Comparison of ENCODE assay signal across 8 cellular contexts in the genomic region with DNA sequence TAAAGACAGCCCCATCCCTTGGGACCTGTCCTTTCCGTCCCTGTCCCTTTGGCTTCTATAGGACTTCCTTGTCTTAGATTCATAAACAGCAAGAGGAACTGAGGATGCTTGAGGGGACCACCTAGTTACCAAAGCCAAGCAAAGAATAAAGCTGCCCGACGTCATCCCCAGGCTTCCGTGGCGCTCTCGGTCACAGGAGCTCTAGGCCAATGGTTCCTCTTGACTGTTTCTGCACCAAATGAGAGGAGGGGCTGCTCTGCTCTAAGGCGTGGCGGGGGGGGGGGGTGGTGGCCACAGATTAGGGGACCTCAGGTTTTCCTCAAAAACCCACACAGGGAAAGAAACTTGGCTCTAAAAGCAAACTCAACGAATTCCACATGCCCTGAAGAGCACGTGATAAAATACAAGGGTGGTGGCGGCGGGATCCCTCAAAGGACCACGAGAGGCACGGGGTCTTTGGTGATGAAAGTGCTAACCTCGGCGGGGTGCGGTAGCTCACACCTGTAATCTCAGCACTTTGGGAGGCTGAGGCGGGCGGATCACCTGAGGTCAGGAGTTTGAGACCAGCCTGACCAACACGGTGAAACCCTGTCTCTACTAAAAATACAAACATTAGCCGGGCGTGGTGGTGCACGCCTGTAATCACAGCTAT. TPM values are rescaled to one million over a fixed set of nuclear protein-coding genes. Genes with fewer than 3 reads are reported as not detected.
DNase-seq lines count a peak whose midpoint lies in the region; ATAC-seq, FAIRE-seq and TF ChIP-seq lines count a peak whose summit lies in the region.

No MANE protein-coding gene starts in this region.

- no peaks in the 10 kb centered on the region for H3K9me3 ChIP-seq in HepG2 (ENCODE audit: low read length)

- FAIRE-seq in HepG2 (lab: Jason Lieb, UNC), result no peak

- H4K20me1 ChIP-seq in HepG2 (ENCODE audit: insufficient read depth, low read length), result no peaks in the 10 kb centered on the region

- H3K4me3 ChIP-seq in HepG2 (replicated peaks in 1 of 3; ENCODE audit: insufficient read depth in 1 of 3, low read depth in 2 of 3, low read length in 3 of 3), result no peak overlapping the region

- H3K4me1 ChIP-seq in HepG2 (ENCODE audit: insufficient read depth, low read length), result peaks cover 22% of the 10 kb centered on the region

- no peak overlapping the region for H2AFZ ChIP-seq in HepG2 (ENCODE audit: low read length)

- CTCF ChIA-PET in activated CD8-positive, alpha-beta memory T cell treated with anti-CD3 and anti-CD28 coated beads, Interleukin-2, amount 10 ng/mL, durations not matched to agents 7 days and 5 days (lab: Charles Lee), result interaction anchor here (0.6 to 5.5 kb wide), 10 partner anchors 24 to 165 kb away, joined by 3 to 110 read pairs (median 4); partner anchors contain the start of genes FNBP1 and GPR107
- CTCF ChIA-PET in HepG2 (lab: Yijun Ruan, JAX; ENCODE audit: low intra/inter-chr PET ratio, low total read pairs), result no interaction called here

- POLR2A ChIA-PET in HepG2 (lab: Yijun Ruan, JAX), result no interaction called here

- peak overlapping the region; percentile 92 for H3K4me3 Mint-ChIP-seq in activated CD8-positive, alpha-beta memory T cell treated with anti-CD3 and anti-CD28 coated beads, Interleukin-2, amount 10 ng/mL, durations not matched to agents 7 days and 5 days
- peak overlapping the region; percentile 92 for H3K4me3 Mint-ChIP-seq in activated naive CD8-positive, alpha-beta T cell treated with anti-CD3 and anti-CD28 coated beads for 36 hours
- peak overlapping the region; percentile 90 for H3K4me3 Mint-ChIP-seq in stimulated activated memory B cell treated with anti-CD40 and anti-IgM and Interleukin-4, amounts not matched to agents 10 μg/mL and 1 μg/mL and 100 μg/mL, for 72 hours

- no peak for TF ChIP-seq CTCF in HepG2 (CRISPR knock-in tag; IDR thresholded peaks at IDR 0.05)

- H3K27me3 Mint-ChIP-seq in activated CD8-positive, alpha-beta memory T cell treated with anti-CD3 and anti-CD28 coated beads, Interleukin-2, amount 10 ng/mL, durations not matched to agents 7 days and 5 days, result no peaks in the 10 kb centered on the region
- H3K27me3 Mint-ChIP-seq in activated naive CD8-positive, alpha-beta T cell treated with anti-CD3 and anti-CD28 coated beads for 36 hours, result peaks cover 3% of the 10 kb centered on the region
- no peaks in the 10 kb centered on the region for H3K27me3 Mint-ChIP-seq in stimulated activated memory B cell treated with anti-CD40 and anti-IgM and Interleukin-4, amounts not matched to agents 10 μg/mL and 1 μg/mL and 100 μg/mL, for 72 hours

- no peaks in the 10 kb centered on the region; a peak in 1 of 5 replicates for H3K27me3 ChIP-seq in HepG2 (ENCODE audit: control insufficient read depth in 1 of 2, insufficient read depth in 2 of 2, low read length in 2 of 2)

- no peak for TF ChIP-seq RAD21 in HepG2 (CRISPR knock-in tag; IDR thresholded peaks at IDR 0.05)

- peak; percentile 77 for DNase-seq in activated CD8-positive, alpha-beta memory T cell treated with anti-CD3 and anti-CD28 coated beads, Interleukin-2, amount 10 ng/mL, durations not matched to agents 7 days and 5 days
- DNase-seq in activated CD8-positive, alpha-beta memory T cell treated with anti-CD3 and anti-CD28 coated beads for 24 hours, result no peak
- DNase-seq in activated naive CD8-positive, alpha-beta T cell treated with anti-CD3 and anti-CD28 coated beads for 36 hours, result peak; percentile 53
- DNase-seq in HepG2 (ENCODE audit: low spot score) (no peak), glomerular visceral epithelial cell (ENCODE audit: extremely low spot score) (no peak)

- intact Hi-C loops in HepG2 (cut with micrococcal nuclease; ENCODE audit: unreplicated experiment), result loop anchor here (5.0 kb wide), 1 partner anchor 208 kb away; no protein-coding TSS in a partner anchor

- peak overlapping the region; percentile 98 for H3K27ac Mint-ChIP-seq in activated CD8-positive, alpha-beta memory T cell treated with anti-CD3 and anti-CD28 coated beads, Interleukin-2, amount 10 ng/mL, durations not matched to agents 7 days and 5 days
- H3K27ac Mint-ChIP-seq in activated naive CD8-positive, alpha-beta T cell treated with anti-CD3 and anti-CD28 coated beads for 36 hours, result peak overlapping the region; percentile 100
- H3K27ac Mint-ChIP-seq in stimulated activated memory B cell treated with anti-CD40 and anti-IgM and Interleukin-4, amounts not matched to agents 10 μg/mL and 1 μg/mL and 100 μg/mL, for 72 hours, result peak overlapping the region; percentile 97

- TF ChIP-seq POLR2A in HepG2 (IDR thresholded peaks at IDR 0.05; ENCODE audit: insufficient read depth in 1 of 2, low read depth in 2 of 2, low read length in 2 of 2), result no peak

- peak; percentile 3 for ATAC-seq in activated CD8-positive, alpha-beta memory T cell treated with anti-CD3 and anti-CD28 coated beads, Interleukin-2, amount 10 ng/mL, durations not matched to agents 7 days and 5 days
- ATAC-seq in HG03439 (IDR thresholded peaks at IDR 0.05; ENCODE audit: unreplicated experiment), result peak; percentile 6
- ATAC-seq in stimulated activated memory B cell treated with anti-CD40 and anti-IgM and Interleukin-4, amounts not matched to agents 10 μg/mL and 1 μg/mL and 100 μg/mL, for 72 hours, result peak; percentile 44
- no peak for ATAC-seq in GM21717 (IDR thresholded peaks at IDR 0.05; ENCODE audit: unreplicated experiment)
- no peak for ATAC-seq in HepG2

- H3K36me3 Mint-ChIP-seq in activated CD8-positive, alpha-beta memory T cell treated with anti-CD3 and anti-CD28 coated beads, Interleukin-2, amount 10 ng/mL, durations not matched to agents 7 days and 5 days, result peaks cover 39% of the 10 kb centered on the region
- peaks cover 70% of the 10 kb centered on the region for H3K36me3 Mint-ChIP-seq in activated naive CD8-positive, alpha-beta T cell treated with anti-CD3 and anti-CD28 coated beads for 36 hours
- H3K36me3 Mint-ChIP-seq in stimulated activated memory B cell treated with anti-CD40 and anti-IgM and Interleukin-4, amounts not matched to agents 10 μg/mL and 1 μg/mL and 100 μg/mL, for 72 hours, result peaks cover 58% of the 10 kb centered on the region

- in situ Hi-C loops in HepG2 (cut with HindIII; ENCODE audit: extremely low pct_ligation_motif_present, low pct_unique_long_range_greater_than_20kb), result loop anchor here (5.0 to 10.0 kb wide), 2 partner anchors 153 to 216 kb away; partner anchors contain the start of gene FNBP1

- WGBS in HepG2 (ENCODE audit: low lambda C conversion rate), result 93% methylated on average over 23 of the region's 23 CpGs

- no peaks in the 10 kb centered on the region for H3K79me2 ChIP-seq in HepG2 (ENCODE audit: insufficient read depth, low read length)

- H3K4me2 ChIP-seq in HepG2 (ENCODE audit: low read depth, low read length), result no peak overlapping the region

- peaks cover 4% of the 10 kb centered on the region in 2 experiments; a peak in 2 of 5 replicates for H3K36me3 ChIP-seq in HepG2 (replicated peaks in 1 of 2; ENCODE audit: control insufficient read depth in 1 of 2, insufficient read depth in 2 of 2, low read length in 2 of 2)

- TF ChIP-seq EP300 in HepG2 (IDR thresholded peaks at IDR 0.05; ENCODE audit: low read depth in 2 of 2, low read length in 2 of 2) (no peak), HepG2 (CRISPR knock-in tag; IDR thresholded peaks at IDR 0.05; ENCODE audit: borderline replicate concordance) (no peak)

- H3K4me1 Mint-ChIP-seq in activated CD8-positive, alpha-beta memory T cell treated with anti-CD3 and anti-CD28 coated beads, Interleukin-2, amount 10 ng/mL, durations not matched to agents 7 days and 5 days, result peaks cover 75% of the 10 kb centered on the region
- H3K4me1 Mint-ChIP-seq in activated naive CD8-positive, alpha-beta T cell treated with anti-CD3 and anti-CD28 coated beads for 36 hours, result peaks cover 74% of the 10 kb centered on the region
- H3K4me1 Mint-ChIP-seq in stimulated activated memory B cell treated with anti-CD40 and anti-IgM and Interleukin-4, amounts not matched to agents 10 μg/mL and 1 μg/mL and 100 μg/mL, for 72 hours, result peaks cover 94% of the 10 kb centered on the region

- H3K27ac ChIP-seq in HepG2 (ENCODE audit: extremely low read length, insufficient read depth, low read length), result no peak overlapping the region

- no TSS peak for BruUV-seq in HepG2 (replicated peaks; lab: Mats Ljungman, UMichigan)

- no peaks in the 10 kb centered on the region for H3K9me3 Mint-ChIP-seq in activated CD8-positive, alpha-beta memory T cell treated with anti-CD3 and anti-CD28 coated beads, Interleukin-2, amount 10 ng/mL, durations not matched to agents 7 days and 5 days (ENCODE audit: low read depth)
- peaks cover 4% of the 10 kb centered on the region for H3K9me3 Mint-ChIP-seq in activated naive CD8-positive, alpha-beta T cell treated with anti-CD3 and anti-CD28 coated beads for 36 hours
- peaks cover 3% of the 10 kb centered on the region for H3K9me3 Mint-ChIP-seq in stimulated activated memory B cell treated with anti-CD40 and anti-IgM and Interleukin-4, amounts not matched to agents 10 μg/mL and 1 μg/mL and 100 μg/mL, for 72 hours

- no peak overlapping the region for H3K9ac ChIP-seq in HepG2 (ENCODE audit: insufficient read depth, low read depth, low read length)

RNA-seq across cellular contexts. Expression of gene USP20, which starts 53.7 kb away (rescaled TPM):
- total RNA-seq in activated CD8-positive, alpha-beta memory T cell treated with anti-CD3 and anti-CD28 coated beads, Interleukin-2, amount 10 ng/mL, durations not matched to agents 7 days and 5 days, result 100 to 1,000 TPM; 114 to 155 TPM
- total RNA-seq in activated naive CD8-positive, alpha-beta T cell treated with anti-CD3 and anti-CD28 coated beads for 36 hours, result 10 to 100 TPM; 51.1 to 55.4 TPM
- 2.9 and 4.4 TPM in 2 replicates for total RNA-seq in HepG2 (2016; rRNA removed; fragmentation: Illumina TruSeq; extraction: Trizol)
- total RNA-seq in HepG2 (2016; cell fraction: cytosol; rRNA removed; fragmentation: Illumina TruSeq; extraction: Trizol; ENCODE audit: low read depth), result 0.51 and 1.3 TPM in 2 replicates
- total RNA-seq in HepG2 (2016; cell fraction: insoluble cytoplasmic fraction; rRNA removed; fragmentation: Illumina TruSeq; extraction: Trizol), result 3.8 and 5.0 TPM in 2 replicates
- total RNA-seq in HepG2 (2016; cell fraction: membrane; rRNA removed; fragmentation: Illumina TruSeq; extraction: Trizol), result 1.9 and 2.3 TPM in 2 replicates
- total RNA-seq in HepG2 (2016; cell fraction: nucleus; rRNA removed; fragmentation: Illumina TruSeq; extraction: Trizol), result 5.5 TPM in 2 replicates
- polyA plus RNA-seq in HepG2 (2011; rRNA removed), result 5.9 and 8.7 TPM in 2 replicates
- 4.0 and 5.7 TPM in 2 replicates for polyA plus RNA-seq in HepG2 (2011; cell fraction: cytosol; rRNA removed)
- 64.1 and 76.1 TPM in 2 replicates for polyA plus RNA-seq in HepG2 (2011; cell fraction: nucleus; rRNA removed)
- 7.5 and 8.7 TPM in 2 replicates for polyA plus RNA-seq in HepG2 (2012)
- 0.70 and 0.96 TPM in 2 replicates for polyA plus RNA-seq in HepG2 (2016; cell fraction: cytosol; fragmentation: Illumina TruSeq; extraction: Trizol; ENCODE audit: low read depth)
- 2.6 and 3.2 TPM in 2 replicates for polyA plus RNA-seq in HepG2 (2016; cell fraction: insoluble cytoplasmic fraction; fragmentation: Illumina TruSeq; extraction: Trizol; ENCODE audit: low read depth)
- polyA plus RNA-seq in HepG2 (2016; cell fraction: membrane; fragmentation: Illumina TruSeq; extraction: Trizol; ENCODE audit: low read depth), result 1.4 and 1.5 TPM in 2 replicates
- polyA plus RNA-seq in HepG2 (2016; cell fraction: nucleus; fragmentation: Illumina TruSeq; extraction: Trizol; ENCODE audit: insufficient read depth, low read depth), result 14.4 and 18.6 TPM in 2 replicates
- 11.2 and 18.8 TPM in 2 replicates for polyA minus RNA-seq in HepG2 (2011; rRNA and poly(A)+ RNA removed; ENCODE audit: low replicate concordance)
- 3.8 and 5.1 TPM in 2 replicates for polyA minus RNA-seq in HepG2 (2011; cell fraction: cytosol; rRNA and poly(A)+ RNA removed)
- polyA minus RNA-seq in HepG2 (2011; cell fraction: nucleus; rRNA and poly(A)+ RNA removed), result 8.5 and 10.2 TPM in 2 replicates

RNA-seq across cellular contexts. Expression of gene C9orf78, which starts 53.9 kb away (rescaled TPM):
- 10 to 100 TPM; 77.7 to 90.2 TPM for total RNA-seq in activated CD8-positive, alpha-beta memory T cell treated with anti-CD3 and anti-CD28 coated beads, Interleukin-2, amount 10 ng/mL, durations not matched to agents 7 days and 5 days
- 10 to 100 TPM; 66.3 to 68.2 TPM for total RNA-seq in activated naive CD8-positive, alpha-beta T cell treated with anti-CD3 and anti-CD28 coated beads for 36 hours
- total RNA-seq in HepG2 (2016; rRNA removed; fragmentation: Illumina TruSeq; extraction: Trizol), result 35.5 and 49.0 TPM in 2 replicates
- 14.6 and 16.3 TPM in 2 replicates for total RNA-seq in HepG2 (2016; cell fraction: cytosol; rRNA removed; fragmentation: Illumina TruSeq; extraction: Trizol; ENCODE audit: low read depth)
- total RNA-seq in HepG2 (2016; cell fraction: insoluble cytoplasmic fraction; rRNA removed; fragmentation: Illumina TruSeq; extraction: Trizol), result 37.6 and 59.4 TPM in 2 replicates
- 28.0 and 28.1 TPM in 2 replicates for total RNA-seq in HepG2 (2016; cell fraction: membrane; rRNA removed; fragmentation: Illumina TruSeq; extraction: Trizol)
- 12.7 and 14.8 TPM in 2 replicates for total RNA-seq in HepG2 (2016; cell fraction: nucleus; rRNA removed; fragmentation: Illumina TruSeq; extraction: Trizol)
- 14.7 and 18.4 TPM in 2 replicates for polyA plus RNA-seq in HepG2 (2011; rRNA removed)
- 17.3 and 19.6 TPM in 2 replicates for polyA plus RNA-seq in HepG2 (2011; cell fraction: cytosol; rRNA removed)
- polyA plus RNA-seq in HepG2 (2011; cell fraction: nucleus; rRNA removed), result 3.1 and 4.7 TPM in 2 replicates
- polyA plus RNA-seq in HepG2 (2012), result 23.6 and 27.5 TPM in 2 replicates
- 18.5 and 18.8 TPM in 2 replicates for polyA plus RNA-seq in HepG2 (2016; cell fraction: cytosol; fragmentation: Illumina TruSeq; extraction: Trizol; ENCODE audit: low read depth)
- 81.0 and 86.6 TPM in 2 replicates for polyA plus RNA-seq in HepG2 (2016; cell fraction: insoluble cytoplasmic fraction; fragmentation: Illumina TruSeq; extraction: Trizol; ENCODE audit: low read depth)
- 30.0 and 32.0 TPM in 2 replicates for polyA plus RNA-seq in HepG2 (2016; cell fraction: membrane; fragmentation: Illumina TruSeq; extraction: Trizol; ENCODE audit: low read depth)
- polyA plus RNA-seq in HepG2 (2016; cell fraction: nucleus; fragmentation: Illumina TruSeq; extraction: Trizol; ENCODE audit: insufficient read depth, low read depth), result 30.1 and 37.2 TPM in 2 replicates
- 1.4 and 13.5 TPM in 2 replicates for polyA minus RNA-seq in HepG2 (2011; rRNA and poly(A)+ RNA removed; ENCODE audit: low replicate concordance)
- polyA minus RNA-seq in HepG2 (2011; cell fraction: cytosol; rRNA and poly(A)+ RNA removed), result 8.1 and 10.6 TPM in 2 replicates
- 7.0 and 9.3 TPM in 2 replicates for polyA minus RNA-seq in HepG2 (2011; cell fraction: nucleus; rRNA and poly(A)+ RNA removed)

Comparison
In these comparisons a context has a peak if more than half of its experiments do, and no peak if none do; other contexts are left out.
1. DNase-seq: peak in activated CD8-positive, alpha-beta memory T cell treated with anti-CD3 and anti-CD28 coated beads, Interleukin-2, amount 10 ng/mL, durations not matched to agents 7 days and 5 days (single experiment) and activated naive CD8-positive, alpha-beta T cell treated with anti-CD3 and anti-CD28 coated beads for 36 hours (single experiment); none in activated CD8-positive, alpha-beta memory T cell treated with anti-CD3 and anti-CD28 coated beads for 24 hours (single experiment), HepG2 (single experiment) and glomerular visceral epithelial cell (single experiment).
2. ATAC-seq: peak in activated CD8-positive, alpha-beta memory T cell treated with anti-CD3 and anti-CD28 coated beads, Interleukin-2, amount 10 ng/mL, durations not matched to agents 7 days and 5 days (single experiment), HG03439 (single experiment) and stimulated activated memory B cell treated with anti-CD40 and anti-IgM and Interleukin-4, amounts not matched to agents 10 μg/mL and 1 μg/mL and 100 μg/mL, for 72 hours (single experiment); none in GM21717 (single experiment) and HepG2 (single experiment).
3. Peak in every context shown above with its lines, with median percentiles within 50 percentile points of each other: H3K27ac Mint-ChIP-seq and H3K4me3 Mint-ChIP-seq.